ENCODE assay signal across 8 cellular contexts in the genomic region with DNA sequence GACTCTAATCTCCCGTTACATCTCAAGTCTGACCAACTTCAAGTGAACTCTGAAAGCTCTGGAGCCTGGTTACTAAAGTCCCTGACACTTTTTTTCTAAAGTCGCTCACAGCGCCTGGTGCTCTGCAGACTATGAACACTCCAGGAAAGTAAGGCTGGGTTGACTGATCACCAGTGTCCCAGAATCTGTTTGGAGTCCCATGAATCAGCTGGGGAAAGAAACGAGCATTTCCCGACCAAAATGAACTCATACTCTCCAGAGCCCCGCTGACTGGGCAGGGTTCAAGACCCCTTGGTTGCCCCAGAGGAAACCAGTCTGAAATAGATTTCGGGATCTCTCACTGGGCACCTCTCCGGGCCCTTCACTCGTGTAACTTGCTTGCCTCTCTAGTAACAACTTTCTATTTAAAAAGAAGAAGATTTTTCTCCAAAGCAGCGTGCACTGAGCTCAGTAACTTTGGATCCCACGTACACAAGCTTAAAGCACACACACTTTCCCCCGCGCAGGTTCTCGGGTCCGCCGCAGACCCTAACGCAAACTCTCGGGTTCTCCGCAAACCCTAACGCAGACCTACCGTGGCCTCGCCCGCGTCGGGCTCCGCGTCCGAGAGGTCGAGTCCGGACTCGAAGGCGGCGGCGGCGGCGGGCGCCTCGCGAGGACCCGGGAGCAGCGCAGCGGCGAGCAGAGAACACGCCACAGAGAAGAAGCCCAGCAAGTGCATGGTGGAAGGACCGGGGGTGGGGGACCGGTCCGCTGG. TPM values are rescaled to one million over a fixed set of nuclear protein-coding genes. Genes with fewer than 3 reads are reported as not detected.
DNase-seq lines count a peak whose midpoint lies in the region; ATAC-seq and TF ChIP-seq lines count a peak whose summit lies in the region.

No MANE protein-coding gene starts in this region.

- no peak for ATAC-seq in T-cell (replicated peaks in 1 of 4)
- ATAC-seq in heart left ventricle, result peak in 2 of 4 donors; percentile 41 to 54

- intact Hi-C loops in heart left ventricle (cut with DNase I), result loop anchor here (2.0 to 10.0 kb wide), 14 partner anchors 46 to 417 kb away; no protein-coding TSS in a partner anchor

- peak; percentile 25 for DNase-seq in COLO668 (lab: John Stamatoyannopoulos, UW; ENCODE audit: unreplicated experiment)
- DNase-seq in GM23248, result peak; percentile 78
- DNase-seq in T-cell, result no peak
- peak; percentile 10 to 63 (median 24) for DNase-seq in heart left ventricle
- DNase-seq in renal cortical epithelial cell (ENCODE audit: low read depth), result peak; percentile 50
- DNase-seq in NCI-H510A treated with DMSO at 0.1 percent for 48 hours (lab: John Stamatoyannopoulos, UW), result no peak
- DNase-seq in NCI-H2171 (lab: John Stamatoyannopoulos, UW), result no peak
- no peak for DNase-seq in NCI-H2029 treated with DMSO at 0.1 percent for 48 hours (lab: John Stamatoyannopoulos, UW)

- H3K4me3 Mint-ChIP-seq in T-cell, result peak overlapping the region in 2 of 3 donors; percentile 11 to 25

- H3F3A ChIP-seq in GM23248 (ENCODE audit: insufficient read depth), result peaks cover 66% of the 10 kb centered on the region

- H2AFZ ChIP-seq in GM23248, result peak overlapping the region; percentile 68

- no peaks in the 10 kb centered on the region for H3K9me2 ChIP-seq in GM23248 (ENCODE audit: insufficient read depth)

- WGBS in GM23248 (ENCODE audit: low coverage in 1 of 2, low lambda C conversion rate in 2 of 2, missing lambda C conversion rate in 2 of 2), 2 experiments, result 0 to 1% methylated on average over 44 to 47 of the region's 47 CpGs
- WGBS in heart left ventricle, 4 donors, result 1 to 4% (median 2%) methylated on average over 27 to 47 of the region's 47 CpGs

- no peaks in the 10 kb centered on the region for H3K9me3 Mint-ChIP-seq in T-cell

- peak overlapping the region; percentile 93 for H3K9ac ChIP-seq in GM23248

- no peaks in the 10 kb centered on the region for H3K9me3 ChIP-seq in GM23248 (ENCODE audit: low read depth)
- H3K9me3 ChIP-seq in heart left ventricle, result no peaks in the 10 kb centered on the region

- no peaks in the 10 kb centered on the region for H3K36me3 Mint-ChIP-seq in T-cell

- H3K4me1 ChIP-seq in GM23248 (ENCODE audit: insufficient read depth) (peaks cover 47% of the 10 kb centered on the region), heart left ventricle (peaks cover 0 to 18% (median 0%) of the 10 kb centered on the region in 12 donors)

- in situ Hi-C loops in GM23248 (cut with MboI), result loop anchor here (25.0 kb wide), 2 partner anchors 246 to 546 kb away; no protein-coding TSS in a partner anchor

- CTCF ChIA-PET in T-cell (lab: Charles Lee), result no interaction called here

- POLR2A ChIA-PET in T-cell (lab: Charles Lee), result no interaction called here

- peak overlapping the region; percentile 85 for H3K4me2 ChIP-seq in GM23248 (ENCODE audit: unreplicated experiment)

- H3K4me1 Mint-ChIP-seq in T-cell, result peaks cover 8 to 11% (median 9%) of the 10 kb centered on the region in 3 donors

- H3K27ac ChIP-seq in GM23248 (peak overlapping the region; percentile 85), heart left ventricle (peak overlapping the region; percentile 37 to 91 (median 76))

- H4K20me1 ChIP-seq in GM23248 (ENCODE audit: insufficient read depth), result no peaks in the 10 kb centered on the region

- no peak overlapping the region for H3K27ac Mint-ChIP-seq in T-cell

- H3K4me3 ChIP-seq in GM23248 (peak overlapping the region; percentile 89), heart left ventricle (peak overlapping the region; percentile 55 to 87 (median 75))

- H3K27me3 Mint-ChIP-seq in T-cell, result peaks cover 35 to 54% of the 10 kb centered on the region in 2 donors

- H3K27me3 ChIP-seq in GM23248 (replicated peaks; ENCODE audit: insufficient read depth) (no peaks in the 10 kb centered on the region), heart left ventricle (peaks cover 0 to 32% (median 0%) of the 10 kb centered on the region in 9 donors)

- no peak for TF ChIP-seq CTCF in heart left ventricle (IDR thresholded peaks at IDR 0.05)

- 0 out of 2 replicates have a peak, but pooled peaks cover 12% of the 10 kb centered on the region for H3K36me3 ChIP-seq in GM23248 (ENCODE audit: low read depth)
- no peaks in the 10 kb centered on the region for H3K36me3 ChIP-seq in heart left ventricle

- TF ChIP-seq POLR2A in heart left ventricle (IDR thresholded peaks at IDR 0.05), result no peak

- H3K79me2 ChIP-seq in GM23248 (ENCODE audit: insufficient read depth), result peaks cover 56% of the 10 kb centered on the region

RNA-seq across cellular contexts. Expression of a gene that starts 1.0 kb away (rescaled TPM):
- total RNA-seq in GM23248 (2014; rRNA removed; shearing (Covaris generic)), result 41.6 and 56.3 TPM in 2 replicates
- polyA plus RNA-seq in GM23248 (2016; fragmentation: Nextera tagmentation; extraction: Ambion mirVana) (20.6 and 21.7 TPM in 2 replicates), heart left ventricle (1 to 10 TPM; 4.0 to 7.3 TPM)
- total RNA-seq in T-cell (under 1 TPM in 2 of 5 donors, not detected in 3; 0.13 to 0.18 TPM), heart left ventricle (10 to 100 TPM in 4 of 9 donors, 1 to 10 TPM in 5; 5.0 to 16.0 (median 7.9) TPM), renal cortical epithelial cell (2.6 and 7.8 TPM in 2 replicates)

Comparison
In these comparisons a context has a peak if more than half of its experiments do, and no peak if none do; other contexts are left out.
1. DNase-seq: peak in COLO668 (single experiment), GM23248 (single experiment), heart left ventricle (5 of 5) and renal cortical epithelial cell (single experiment); none in T-cell (0 of 34), NCI-H510A treated with DMSO at 0.1 percent for 48 hours (single experiment), NCI-H2171 (single experiment) and NCI-H2029 treated with DMSO at 0.1 percent for 48 hours (single experiment).